ENCODE assay signal across 17 cellular contexts in genomic region chr3:120114376-120114775, GRCh38.
"Had no signal": no experiment of that assay in that cellular context is flagged by ENCODE, and none has a peak within 500 bp of the region (broad histone marks: within the 10 kb centered on the region; RNA-seq: fewer than 3 reads in every experiment).

No MANE protein-coding gene starts in this region.

- H3K27me3 ChIP-seq: colonic mucosa, heart left ventricle, neutrophil, suprapubic skin, thyroid gland had no signal

- ATAC-seq: heart left ventricle; naive thymus-derived CD8-positive, alpha-beta T cell; psoas muscle; sciatic nerve; stimulated activated naive CD8-positive, alpha-beta T cell treated with anti-CD3 and anti-CD28 coated beads, Interleukin-15, Interleukin-2, amounts not matched to agents 100 U/mL and 50 U/mL, for 24 hours had no signal

- H3K9me3 ChIP-seq: colonic mucosa, neutrophil, suprapubic skin, thyroid gland had no signal

- H3K36me3 ChIP-seq: colonic mucosa, heart left ventricle, neutrophil, suprapubic skin, thyroid gland had no signal

- H3K4me3 ChIP-seq: colonic mucosa, heart left ventricle, psoas muscle, skin epidermis, suprapubic skin, thyroid gland had no signal

- H3K27ac ChIP-seq: colonic mucosa, heart left ventricle, neutrophil, psoas muscle, suprapubic skin, thyroid gland had no signal

- DNase-seq: colonic mucosa; dermis blood vessel endothelial cell; endodermal cell; heart left ventricle; hippocampal formation; kidney glomerular epithelial cell; naive thymus-derived CD8-positive, alpha-beta T cell; psoas muscle; retina; stimulated activated CD4-positive, alpha-beta T cell treated with anti-CD3 and anti-CD28 coated beads, Interleukin-12 subunit alpha, Interleukin-12 subunit beta, amount 100 ng/mL, for 4 hours; stimulated activated CD4-positive, alpha-beta T cell treated with anti-CD3 and anti-CD28 coated beads, Interleukin-2, amount 100 ng/mL, for 48 hours; stimulated activated naive CD8-positive, alpha-beta T cell treated with anti-CD3 and anti-CD28 coated beads, Interleukin-15, Interleukin-2, amounts not matched to agents 100 U/mL and 50 U/mL, for 24 hours; thyroid gland had no signal

- H3K4me1 ChIP-seq: colonic mucosa, heart left ventricle, psoas muscle, thyroid gland had no signal
